Comparison of ENCODE assay signal across 18 cellular contexts in genomic region chr13:24986826-24987225, GRCh38.
"Had no signal": no experiment of that assay in that cellular context is flagged by ENCODE, and none has a peak within 500 bp of the region (broad histone marks: within the 10 kb centered on the region; RNA-seq: fewer than 3 reads in every experiment).

No MANE protein-coding gene starts in this region.

- FAIRE-seq: endothelial cell of umbilical vein, frontal cortex, islet of Langerhans, keratinocyte had no signal

- H3K27ac ChIP-seq: colonic mucosa, esophagus muscularis mucosa, foreskin keratinocyte, gastroesophageal sphincter, heart right ventricle, left lung, lower lobe of right lung had no signal

- H3K9me3 ChIP-seq: colonic mucosa, esophagus muscularis mucosa, gastroesophageal sphincter, heart right ventricle, left lung, lower lobe of right lung had no signal

- H3K27me3 ChIP-seq: colonic mucosa had no signal

- DNase-seq: colonic mucosa; cortex of kidney; effector memory CD4-positive, alpha-beta T cell; foreskin keratinocyte; heart right ventricle; hippocampal formation; left cardiac atrium; left lung; left ventricle myocardium superior; lower lobe of right lung; mesenchymal stem cell; midbrain had no signal

- H3K4me3 ChIP-seq: colonic mucosa, esophagus muscularis mucosa, gastroesophageal sphincter, heart right ventricle, left lung, lower lobe of right lung had no signal

- H3K36me3 ChIP-seq: colonic mucosa, esophagus muscularis mucosa, gastroesophageal sphincter, heart right ventricle, left lung, lower lobe of right lung had no signal

- H3K4me1 ChIP-seq: foreskin keratinocyte, gastroesophageal sphincter, left lung, lower lobe of right lung had no signal
